ENCODE assay signal across 8 cellular contexts in genomic region chr12:118060301-118061010, GRCh38. TPM values are rescaled to one million over a fixed set of nuclear protein-coding genes. Genes with fewer than 3 reads are reported as not detected.
DNase-seq lines count a peak whose midpoint lies in the region; ATAC-seq and TF ChIP-seq lines count a peak whose summit lies in the region.

No MANE protein-coding gene starts in this region.

- H3K36me3 ChIP-seq in GM23338 (ENCODE audit: insufficient read depth), result no peaks in the 10 kb centered on the region
- peaks cover 4% of the 10 kb centered on the region for H3K36me3 ChIP-seq in NT2/D1 (ENCODE audit: insufficient read depth, insufficient read length, low read length)
- peaks cover 0 to 2% of the 10 kb centered on the region in 2 experiments for H3K36me3 ChIP-seq in trophoblast cell (ENCODE audit: control insufficient read depth in 1 of 2, insufficient read depth in 2 of 2, low read length in 2 of 2)

- H3K9ac ChIP-seq in NT2/D1 (ENCODE audit: insufficient read length, low read depth) (peak overlapping the region; percentile 96), trophoblast cell (ENCODE audit: low read length) (peak overlapping the region; percentile 85)

- H3K4me1 Mint-ChIP-seq in CD4-positive, alpha-beta T cell (ENCODE audit: low read depth), result peaks cover 52% of the 10 kb centered on the region
- H3K4me1 Mint-ChIP-seq in GM23338, result peaks cover 46% of the 10 kb centered on the region
- peaks cover 56% of the 10 kb centered on the region for H3K4me1 Mint-ChIP-seq in activated naive CD8-positive, alpha-beta T cell treated with anti-CD3 and anti-CD28 coated beads, Interleukin-2, amount 50 U/mL, for 24 hours

- H3K27ac Mint-ChIP-seq in CD4-positive, alpha-beta T cell, result peak overlapping the region; percentile 90
- peak overlapping the region; percentile 51 for H3K27ac Mint-ChIP-seq in GM23338
- H3K27ac Mint-ChIP-seq in activated naive CD8-positive, alpha-beta T cell treated with anti-CD3 and anti-CD28 coated beads, Interleukin-2, amount 50 U/mL, for 24 hours, result peak overlapping the region; percentile 92

- peak overlapping the region; percentile 42 for H3K4ac ChIP-seq in trophoblast cell (ENCODE audit: low read depth, low read length)

- peak overlapping the region; percentile 97 for H3K4me2 ChIP-seq in GM23338
- H3K4me2 ChIP-seq in trophoblast cell (ENCODE audit: low read length), result peak overlapping the region; percentile 70

- peak overlapping the region; percentile 6 for H2BK12ac ChIP-seq in trophoblast cell (ENCODE audit: low read length)

- H3K9me2 ChIP-seq in GM23338 (ENCODE audit: insufficient read depth), result no peaks in the 10 kb centered on the region

- no CpG with 5 or more reads among the region's 46 CpGs for WGBS in trophoblast cell (ENCODE audit: extremely low coverage, insufficient coverage, insufficient read length)

- H3K79me2 ChIP-seq in GM23338 (replicated peaks; ENCODE audit: insufficient read depth) (peaks cover 41% of the 10 kb centered on the region), trophoblast cell (ENCODE audit: control insufficient read depth, insufficient read depth, low read length, poor library complexity) (peaks cover 15% of the 10 kb centered on the region)

- peaks cover 28% of the 10 kb centered on the region for H3K4me1 ChIP-seq in GM23338 (ENCODE audit: insufficient read depth)
- no peaks in the 10 kb centered on the region for H3K4me1 ChIP-seq in NT2/D1 (ENCODE audit: insufficient read depth, insufficient read length)
- H3K4me1 ChIP-seq in trophoblast cell (ENCODE audit: control insufficient read depth in 1 of 2, insufficient read depth in 2 of 2, low read length in 2 of 2), result peaks cover 6 to 13% of the 10 kb centered on the region in 2 experiments

- peak overlapping the region; percentile 74 for H3K14ac ChIP-seq in trophoblast cell (ENCODE audit: low read length)

- peaks cover 20% of the 10 kb centered on the region for H3K79me1 ChIP-seq in trophoblast cell (ENCODE audit: low read length)

- no peaks in the 10 kb centered on the region for H3K9me3 Mint-ChIP-seq in CD4-positive, alpha-beta T cell
- H3K9me3 Mint-ChIP-seq in GM23338, result peaks cover 4% of the 10 kb centered on the region; the same call in 1 of the 3 replicates
- no peaks in the 10 kb centered on the region for H3K9me3 Mint-ChIP-seq in activated naive CD8-positive, alpha-beta T cell treated with anti-CD3 and anti-CD28 coated beads, Interleukin-2, amount 50 U/mL, for 24 hours

- H3F3A ChIP-seq in GM23338 (replicated peaks; ENCODE audit: low read depth), result peaks cover 27% of the 10 kb centered on the region

- H3K9me3 ChIP-seq in CD4-positive, alpha-beta T cell (ENCODE audit: control insufficient read depth, low read length), result no peaks in the 10 kb centered on the region
- no peaks in the 10 kb centered on the region for H3K9me3 ChIP-seq in NT2/D1 (ENCODE audit: insufficient read depth, low read length)
- H3K9me3 ChIP-seq in trophoblast cell (ENCODE audit: insufficient read depth, low read depth, low read length), result no peaks in the 10 kb centered on the region

- H2AFZ ChIP-seq in GM23338 (no peak overlapping the region), trophoblast cell (ENCODE audit: insufficient read depth, low read length, poor library complexity) (no peak overlapping the region)

- intact Hi-C loops in CD4-positive, alpha-beta T cell (cut with DNase I, micrococcal nuclease), result loop anchor here in 1 of 2 experiments (5.0 kb wide), 2 partner anchors 77 to 317 kb away; partner anchors contain the start of genes PEBP1 and SUDS3
- intact Hi-C loops in left cardiac atrium (cut with DNase I), result loop anchor here in 1 of 2 donors (5.0 kb wide), 1 partner anchor 42 kb away; the partner anchor contains the start of gene VSIG10

- CTCF ChIA-PET in CD4-positive, alpha-beta T cell (lab: Charles Lee), result no interaction called here

- peaks cover 24% of the 10 kb centered on the region for H3K36me3 Mint-ChIP-seq in CD4-positive, alpha-beta T cell (ENCODE audit: low read depth)
- peaks cover 15% of the 10 kb centered on the region for H3K36me3 Mint-ChIP-seq in GM23338 (ENCODE audit: low read depth)
- peaks cover 7% of the 10 kb centered on the region for H3K36me3 Mint-ChIP-seq in activated naive CD8-positive, alpha-beta T cell treated with anti-CD3 and anti-CD28 coated beads, Interleukin-2, amount 50 U/mL, for 24 hours (ENCODE audit: low read depth)

- H2BK120ac ChIP-seq in trophoblast cell (ENCODE audit: insufficient read depth, low read length, poor library complexity), result peak overlapping the region; percentile 21

- peak overlapping the region; percentile 92 for H3K4me3 Mint-ChIP-seq in CD4-positive, alpha-beta T cell
- peak overlapping the region; percentile 80 for H3K4me3 Mint-ChIP-seq in GM23338
- peak overlapping the region; percentile 84 for H3K4me3 Mint-ChIP-seq in activated naive CD8-positive, alpha-beta T cell treated with anti-CD3 and anti-CD28 coated beads, Interleukin-2, amount 50 U/mL, for 24 hours

- H4K12ac ChIP-seq in trophoblast cell (ENCODE audit: low read depth, low read length), result peak overlapping the region; percentile 52

- no peak for TF ChIP-seq CTCF in CD4-positive, alpha-beta T cell (IDR thresholded peaks at IDR 0.05)
- TF ChIP-seq CTCF in GM23338 (conservative IDR thresholded peaks at IDR 0.05; ENCODE audit: low read depth in 2 of 2), result no peak

- H3K4me3 ChIP-seq in GM23338, result peak overlapping the region; percentile 77
- H3K4me3 ChIP-seq in NT2/D1 (ENCODE audit: insufficient read length, low read depth), result peak overlapping the region; percentile 82
- H3K4me3 ChIP-seq in trophoblast cell (ENCODE audit: low read depth, low read length), result peak overlapping the region; percentile 79

- POLR2A ChIA-PET in CD4-positive, alpha-beta T cell (lab: Charles Lee), result interaction anchor here (0.9 to 2.6 kb wide), 7 partner anchors 12 to 313 kb away, joined by 3 to 28 read pairs (median 4); partner anchors contain the start of genes PEBP1, RFC5 and TAOK3

- H3K27me3 ChIP-seq in CD4-positive, alpha-beta T cell (ENCODE audit: control insufficient read depth, insufficient read depth, low read length), result no peaks in the 10 kb centered on the region
- H3K27me3 ChIP-seq in GM23338 (ENCODE audit: insufficient read depth), result no peaks in the 10 kb centered on the region
- no peaks in the 10 kb centered on the region for H3K27me3 ChIP-seq in NT2/D1 (ENCODE audit: insufficient read depth, insufficient read length)
- H3K27me3 ChIP-seq in trophoblast cell (ENCODE audit: insufficient read depth, low read length), result no peaks in the 10 kb centered on the region

- peak overlapping the region; percentile 82 for H4K91ac ChIP-seq in trophoblast cell (ENCODE audit: low read depth, low read length)

- peak overlapping the region; percentile 23 for H2AK5ac ChIP-seq in trophoblast cell (ENCODE audit: low read length)

- H4K8ac ChIP-seq in trophoblast cell (ENCODE audit: low read depth, low read length), result peak overlapping the region; percentile 72

- ATAC-seq in CD4-positive, alpha-beta T cell (ENCODE audit: poor library complexity), result peak; percentile 25
- no peak for ATAC-seq in GM23338
- ATAC-seq in activated naive CD8-positive, alpha-beta T cell treated with anti-CD3 and anti-CD28 coated beads, Interleukin-2, amount 50 U/mL, for 24 hours, result peak; percentile 33
- ATAC-seq in left cardiac atrium, result peak; percentile 27 to 55

- peak overlapping the region; percentile 80 for H3K18ac ChIP-seq in trophoblast cell (ENCODE audit: low read length)

- H3K27ac ChIP-seq in CD4-positive, alpha-beta T cell (ENCODE audit: low read depth, low read length), result peak overlapping the region; percentile 61
- H3K27ac ChIP-seq in GM23338 (ENCODE audit: low read depth) (peak overlapping the region; percentile 71), trophoblast cell (ENCODE audit: low read depth, low read length) (peak overlapping the region; percentile 88)

- peak in 7 of 10 experiments; percentile 2 to 45 (median 10) for DNase-seq in CD4-positive, alpha-beta T cell
- DNase-seq in GM23338 (ENCODE audit: low spot score), result peak; percentile 24
- no peak for DNase-seq in NT2/D1 (ENCODE audit: low read depth, low spot score)
- DNase-seq in activated naive CD8-positive, alpha-beta T cell treated with anti-CD3 and anti-CD28 coated beads, Interleukin-2, amount 50 U/mL, for 24 hours, result peak; percentile 34
- DNase-seq in left cardiac atrium, result peak; percentile 62
- peak in 1 of 2 donors; percentile 38 for DNase-seq in trophoblast cell
- DNase-seq in NCI-H1092 treated with DMSO at 0.1 percent for 48 hours (lab: John Stamatoyannopoulos, UW), result no peak
- no peak for DNase-seq in germinal center (ENCODE audit: low spot score)

- peaks cover 11% of the 10 kb centered on the region; the same call in 1 of the 2 replicates for H4K20me1 ChIP-seq in GM23338 (replicated peaks; ENCODE audit: insufficient read depth)

- peaks cover 2% of the 10 kb centered on the region for H3K27me3 Mint-ChIP-seq in CD4-positive, alpha-beta T cell
- peaks cover 24% of the 10 kb centered on the region for H3K27me3 Mint-ChIP-seq in GM23338 (ENCODE audit: insufficient read depth, low read depth, poor library complexity)
- H3K27me3 Mint-ChIP-seq in activated naive CD8-positive, alpha-beta T cell treated with anti-CD3 and anti-CD28 coated beads, Interleukin-2, amount 50 U/mL, for 24 hours, result no peaks in the 10 kb centered on the region

- no peak overlapping the region for H3K23ac ChIP-seq in trophoblast cell (ENCODE audit: low read length)

- H2BK5ac ChIP-seq in trophoblast cell (ENCODE audit: low read depth, low read length, poor library complexity), result peak overlapping the region; percentile 84

TF ChIP-seq in GM23338, 12 proteins besides CTCF, POLR2A, EP300 and RAD21 (continues in another document):
- TF ChIP-seq POLR2AphosphoS5 (IDR thresholded peaks at IDR 0.05; ENCODE audit: low read depth), result no peak

RNA-seq across cellular contexts. Expression of gene WSB2, which starts 0.5 kb away (rescaled TPM):
- 10 to 100 TPM; 12.0 to 13.4 TPM for total RNA-seq in CD4-positive, alpha-beta T cell
- 53.2 and 60.8 TPM in 2 replicates for total RNA-seq in GM23338 (2014; rRNA removed; shearing (Covaris generic))
- 36.6 and 38.8 TPM in 2 replicates for polyA plus RNA-seq in GM23338 (2016; fragmentation: Nextera tagmentation; extraction: Ambion mirVana)
- total RNA-seq in left cardiac atrium, result 10 to 100 TPM; 77.6 to 83.4 TPM
- 52.8 and 53.8 TPM in 2 replicates for polyA plus RNA-seq in trophoblast cell (2013)

RNA-seq across cellular contexts. Expression of gene VSIG10, which starts 43.4 kb away (rescaled TPM):
- total RNA-seq in CD4-positive, alpha-beta T cell, result 1 to 10 TPM; 2.2 TPM
- total RNA-seq in GM23338 (2014; rRNA removed; shearing (Covaris generic)), result 87.5 and 98.5 TPM in 2 replicates
- polyA plus RNA-seq in GM23338 (2016; fragmentation: Nextera tagmentation; extraction: Ambion mirVana), result 48.1 and 52.1 TPM in 2 replicates
- 10 to 100 TPM in 1 of 2 donors, 1 to 10 TPM in 1; 9.3 to 17.2 TPM for total RNA-seq in left cardiac atrium
- 8.7 and 9.9 TPM in 2 replicates for polyA plus RNA-seq in trophoblast cell (2013)

RNA-seq across cellular contexts. Expression of gene RFC5, which starts 44.0 kb away (rescaled TPM):
- total RNA-seq in CD4-positive, alpha-beta T cell, result 1 to 10 TPM; 8.7 to 9.1 TPM
- total RNA-seq in GM23338 (2014; rRNA removed; shearing (Covaris generic)), result 53.2 and 56.4 TPM in 2 replicates
- polyA plus RNA-seq in GM23338 (2016; fragmentation: Nextera tagmentation; extraction: Ambion mirVana), result 35.0 and 35.1 TPM in 2 replicates
- total RNA-seq in left cardiac atrium, result 1 to 10 TPM; 4.9 to 7.7 TPM
- polyA plus RNA-seq in trophoblast cell (2013), result 20.0 and 22.8 TPM in 2 replicates

Comparison
In these comparisons a context has a peak if more than half of its experiments do, and no peak if none do; other contexts are left out.
1. DNase-seq: peak in CD4-positive, alpha-beta T cell (7 of 10), GM23338 (single experiment), activated naive CD8-positive, alpha-beta T cell treated with anti-CD3 and anti-CD28 coated beads, Interleukin-2, amount 50 U/mL, for 24 hours (single experiment) and left cardiac atrium (single experiment); none in NT2/D1 (single experiment), NCI-H1092 treated with DMSO at 0.1 percent for 48 hours (single experiment) and germinal center (single experiment).
2. Peak in every context shown above with its lines, with median percentiles within 50 percentile points of each other: H3K27ac ChIP-seq, H3K27ac Mint-ChIP-seq, H3K4me3 Mint-ChIP-seq and H3K4me3 ChIP-seq.